In genomic region chr17:75808905-75809621, GRCh38 we compare ENCODE assay signal across 7 cellular contexts. TPM values are rescaled to one million over a fixed set of nuclear protein-coding genes. Genes with fewer than 3 reads are reported as not detected.
DNase-seq lines count a peak whose midpoint lies in the region; ATAC-seq and TF ChIP-seq lines count a peak whose summit lies in the region.

No MANE protein-coding gene starts in this region.

- no peak overlapping the region for H4K5ac ChIP-seq in H9 (ENCODE audit: insufficient read length, low read depth, low read length)

- H3K4me3 ChIP-seq in heart right ventricle (peak overlapping the region in 1 of 10 donors; percentile 22), thoracic aorta (no peak overlapping the region), colonic mucosa (no peak overlapping the region)

- intact Hi-C loops in heart right ventricle (cut with DNase I) = no loop called here
- intact Hi-C loops in colonic mucosa (cut with DNase I) = no loop called here

- no peaks in the 10 kb centered on the region for H3K9me3 Mint-ChIP-seq in H9

- H3K36me3 ChIP-seq in heart right ventricle (peaks cover 0 to 49% (median 31%) of the 10 kb centered on the region in 9 donors), thoracic aorta (peaks cover 38% of the 10 kb centered on the region), colonic mucosa (peaks cover 14% of the 10 kb centered on the region)

- no peak overlapping the region for H4K8ac ChIP-seq in H9 (replicated peaks; ENCODE audit: insufficient read length, low read depth, low read length)

- H2BK5ac ChIP-seq in H9 (ENCODE audit: insufficient read length, low read length) = no peak overlapping the region

- no peak overlapping the region for H3T11ph ChIP-seq in H9 (ENCODE audit: low read length)

- H3K4me2 ChIP-seq in H9 (ENCODE audit: insufficient read depth, insufficient read length, low read length) = no peak overlapping the region

- no peaks in the 10 kb centered on the region for H3K27me3 Mint-ChIP-seq in H9 (ENCODE audit: low read depth)

- H3K4me1 Mint-ChIP-seq in H9 = no peaks in the 10 kb centered on the region

- H3K23ac ChIP-seq in H9 (ENCODE audit: insufficient read length, low read depth, low read length) = no peak overlapping the region

- no peaks in the 10 kb centered on the region for H3K4me1 ChIP-seq in H9 (ENCODE audit: insufficient read depth, low read length)
- peaks cover 12 to 45% (median 34%) of the 10 kb centered on the region in 9 donors for H3K4me1 ChIP-seq in heart right ventricle
- H3K4me1 ChIP-seq in thoracic aorta (ENCODE audit: control insufficient read depth in 1 of 2, low read depth in 2 of 2) = peaks cover 9 to 13% of the 10 kb centered on the region in 2 donors
- no peaks in the 10 kb centered on the region for H3K4me1 ChIP-seq in colonic mucosa

- H2AK5ac ChIP-seq in H9 (ENCODE audit: insufficient read length, low read length) = no peak overlapping the region

- no peak overlapping the region for H4K91ac ChIP-seq in H9 (ENCODE audit: insufficient read length, low read depth, low read length)

- H2BK12ac ChIP-seq in H9 (ENCODE audit: insufficient read length, low read depth, low read length) = no peak overlapping the region

- H3K18ac ChIP-seq in H9 (ENCODE audit: insufficient read length, low read depth, low read length) = no peak overlapping the region

- ATAC-seq in heart right ventricle (peak; percentile 60 to 90 (median 80)), thoracic aorta (ENCODE audit: insufficient number of reproducible peaks, low FRiP score, low read depth) (peak; percentile 7)

- H3K27me3 ChIP-seq in H9 (ENCODE audit: insufficient read depth, low read length) (no peaks in the 10 kb centered on the region), heart right ventricle (no peaks in the 10 kb centered on the region), thoracic aorta (replicated peaks; ENCODE audit: insufficient read depth) (no peaks in the 10 kb centered on the region), colonic mucosa (no peaks in the 10 kb centered on the region)

- H4K20me1 ChIP-seq in H9 (ENCODE audit: control insufficient read depth, insufficient read depth, insufficient read length) = no peaks in the 10 kb centered on the region

- in situ Hi-C loops in SK-MEL-5 (cut with HindIII; ENCODE audit: low pct_unique_long_range_greater_than_20kb, low sequenced_read_pairs) = no loop called here

- TF ChIP-seq CTCF in H9 (conservative IDR thresholded peaks at IDR 0.05) (no peak), heart right ventricle (IDR thresholded peaks at IDR 0.05) (peak in 1 of 9 donors; percentile 7), thoracic aorta (IDR thresholded peaks at IDR 0.05) (no peak), colonic mucosa (IDR thresholded peaks at IDR 0.05) (no peak)

- H3K27ac ChIP-seq in H9 (ENCODE audit: insufficient read length, low read depth, low read length) = no peak overlapping the region
- peak overlapping the region; percentile 78 to 91 (median 86) for H3K27ac ChIP-seq in heart right ventricle
- H3K27ac ChIP-seq in thoracic aorta = peak overlapping the region in 1 of 2 donors; percentile 70
- H3K27ac ChIP-seq in colonic mucosa = no peak overlapping the region

- H3K4me3 Mint-ChIP-seq in H9 = no peak overlapping the region

- no peaks in the 10 kb centered on the region for H3K23me2 ChIP-seq in H9 (ENCODE audit: insufficient read length, low read depth, low read length, poor library complexity, severe bottlenecking)

- H3K9me3 ChIP-seq in H9 (ENCODE audit: control insufficient read depth, low read depth, low read length) (no peaks in the 10 kb centered on the region), heart right ventricle (no peaks in the 10 kb centered on the region), thoracic aorta (no peaks in the 10 kb centered on the region), colonic mucosa (no peaks in the 10 kb centered on the region)

- peak overlapping the region in 2 of 3 experiments; percentile 8 to 78; a peak in 3 of 7 replicates for H3K27ac Mint-ChIP-seq in H9

- H3K79me1 ChIP-seq in H9 (ENCODE audit: insufficient read depth, low read depth, low read length, poor library complexity, severe bottlenecking) = no peaks in the 10 kb centered on the region

- no peaks in the 10 kb centered on the region for H3K79me2 ChIP-seq in H9 (ENCODE audit: insufficient read depth, low read length)

- no peak overlapping the region for H2BK15ac ChIP-seq in H9 (ENCODE audit: low read depth, low read length)

- no peak overlapping the region for H3K4ac ChIP-seq in H9 (ENCODE audit: low read depth, low read length)

- no peak overlapping the region for H3K56ac ChIP-seq in H9 (ENCODE audit: insufficient read length, low read depth, low read length)

- no CpG with 5 or more reads among the region's 18 CpGs for WGBS in H9 (ENCODE audit: extremely low coverage, insufficient read length, low lambda C conversion rate)
- 24 to 34% methylated on average over 18 of the region's 18 CpGs for WGBS in heart right ventricle, 2 donors

- H2BK120ac ChIP-seq in H9 (ENCODE audit: low read depth, low read length, poor library complexity, severe bottlenecking) = no peak overlapping the region

- H3K36me3 Mint-ChIP-seq in H9 (ENCODE audit: insufficient read depth in 1 of 3, low read depth in 3 of 3) = peaks cover 6 to 39% (median 31%) of the 10 kb centered on the region in 3 experiments; a peak in 6 of 7 replicates

- peak; percentile 29 for DNase-seq in H9
- peak; percentile 96 for DNase-seq in SK-MEL-5 (ENCODE audit: low read depth, low spot score)
- peak in 1 of 2 donors; percentile 80 for DNase-seq in heart right ventricle
- DNase-seq in thoracic aorta (ENCODE audit: low spot score) = no peak
- no peak for DNase-seq in NCI-H1694 treated with DMSO at 0.1 percent for 48 hours (lab: John Stamatoyannopoulos, UW)
- no peak for DNase-seq in NCI-H1930 (lab: John Stamatoyannopoulos, UW)
- DNase-seq in colonic mucosa = no peak

- H2AFZ ChIP-seq in H9 (ENCODE audit: low read length) = no peak overlapping the region

- no peak overlapping the region for H2BK20ac ChIP-seq in H9 (ENCODE audit: low read depth, low read length, poor library complexity, severe bottlenecking)

- H3K14ac ChIP-seq in H9 (ENCODE audit: insufficient read depth, low read length) = no peak overlapping the region

- H3K9ac ChIP-seq in H9 (ENCODE audit: extremely low read depth, insufficient read length, low read length) = no peak overlapping the region
- no peak overlapping the region for H3K9ac ChIP-seq in colonic mucosa (ENCODE audit: low read depth in 2 of 2, low read length in 2 of 2)

RNA-seq across cellular contexts. Expression of gene UNK, which starts 24.5 kb away (rescaled TPM):
- total RNA-seq in H9 (2021) = 35.6 and 36.4 TPM in 2 replicates
- 76.9 and 77.7 TPM in 2 replicates for total RNA-seq in SK-MEL-5 (2014; rRNA removed; shearing (Covaris generic))
- 99.8 and 112 TPM in 2 replicates for polyA plus RNA-seq in SK-MEL-5 (2015; cell fraction: cytosol; rRNA removed)
- polyA plus RNA-seq in SK-MEL-5 (2015; cell fraction: nucleus; rRNA removed) = 122 and 154 TPM in 2 replicates
- total RNA-seq in heart right ventricle = 10 to 100 TPM; 11.6 to 19.1 (median 14.7) TPM
- polyA plus RNA-seq in heart right ventricle = 10 to 100 TPM; 12.9 to 21.3 TPM
- total RNA-seq in thoracic aorta = 10 to 100 TPM; 31.0 to 51.7 TPM
- 10 to 100 TPM; 18.4 to 26.0 TPM for total RNA-seq in colonic mucosa

RNA-seq across cellular contexts. Expression of gene UNC13D, which starts 35.1 kb away (rescaled TPM):
- 6.3 and 6.8 TPM in 2 replicates for total RNA-seq in H9 (2021)
- total RNA-seq in SK-MEL-5 (2014; rRNA removed; shearing (Covaris generic)) = 1.3 and 1.8 TPM in 2 replicates
- 1.5 and 2.7 TPM in 2 replicates for polyA plus RNA-seq in SK-MEL-5 (2015; cell fraction: cytosol; rRNA removed)
- polyA plus RNA-seq in SK-MEL-5 (2015; cell fraction: nucleus; rRNA removed) = 2.4 and 10.2 TPM in 2 replicates
- total RNA-seq in heart right ventricle = 10 to 100 TPM in 3 of 10 donors, 1 to 10 TPM in 7; 5.5 to 20.7 (median 8.5) TPM
- 10 to 100 TPM in 1 of 2 donors, 1 to 10 TPM in 1; 3.0 to 12.6 TPM for polyA plus RNA-seq in heart right ventricle
- total RNA-seq in thoracic aorta = 10 to 100 TPM; 13.5 to 36.0 TPM
- total RNA-seq in colonic mucosa = 10 to 100 TPM; 25.9 to 35.0 TPM

RNA-seq across cellular contexts. Expression of gene GALK1, which starts 44.1 kb away (rescaled TPM):
- total RNA-seq in H9 (2021) = 36.7 and 38.4 TPM in 2 replicates
- 52.5 and 57.2 TPM in 2 replicates for total RNA-seq in SK-MEL-5 (2014; rRNA removed; shearing (Covaris generic))
- 55.0 and 55.3 TPM in 2 replicates for polyA plus RNA-seq in SK-MEL-5 (2015; cell fraction: cytosol; rRNA removed)
- polyA plus RNA-seq in SK-MEL-5 (2015; cell fraction: nucleus; rRNA removed) = 81.0 and 130 TPM in 2 replicates
- 10 to 100 TPM in 6 of 10 donors, 1 to 10 TPM in 4; 5.2 to 26.4 (median 11.3) TPM for total RNA-seq in heart right ventricle
- 10 to 100 TPM; 29.2 to 44.6 TPM for polyA plus RNA-seq in heart right ventricle
- total RNA-seq in thoracic aorta = 10 to 100 TPM; 29.6 to 58.3 TPM
- 10 to 100 TPM; 21.3 to 23.6 TPM for total RNA-seq in colonic mucosa

RNA-seq across cellular contexts. Expression of gene WBP2, which starts 46.1 kb away (rescaled TPM):
- total RNA-seq in H9 (2021) (59.2 and 63.2 TPM in 2 replicates), heart right ventricle (100 to 1,000 TPM; 130 to 210 (median 173) TPM), thoracic aorta (10 to 100 TPM; 55.8 to 83.1 TPM), colonic mucosa (100 to 1,000 TPM in 1 of 2 donors, 10 to 100 TPM in 1; 69.8 to 102 TPM)
- 49.5 and 67.9 TPM in 2 replicates for total RNA-seq in SK-MEL-5 (2014; rRNA removed; shearing (Covaris generic))
- polyA plus RNA-seq in SK-MEL-5 (2015; cell fraction: cytosol; rRNA removed) = 214 and 237 TPM in 2 replicates
- polyA plus RNA-seq in SK-MEL-5 (2015; cell fraction: nucleus; rRNA removed) = 179 and 186 TPM in 2 replicates
- 100 to 1,000 TPM; 155 to 205 TPM for polyA plus RNA-seq in heart right ventricle

Comparison
In these comparisons a context has a peak if more than half of its experiments do, and no peak if none do; other contexts are left out.
1. DNase-seq: peak in H9 (single experiment) and SK-MEL-5 (single experiment); none in thoracic aorta (single experiment), NCI-H1694 treated with DMSO at 0.1 percent for 48 hours (single experiment), NCI-H1930 (0 of 2) and colonic mucosa (single experiment).
2. H3K27ac ChIP-seq: peak in heart right ventricle (10 of 10); none in H9 (single experiment) and colonic mucosa (single experiment).